8 cellular contexts compared by ENCODE assay signal in the genomic region with DNA sequence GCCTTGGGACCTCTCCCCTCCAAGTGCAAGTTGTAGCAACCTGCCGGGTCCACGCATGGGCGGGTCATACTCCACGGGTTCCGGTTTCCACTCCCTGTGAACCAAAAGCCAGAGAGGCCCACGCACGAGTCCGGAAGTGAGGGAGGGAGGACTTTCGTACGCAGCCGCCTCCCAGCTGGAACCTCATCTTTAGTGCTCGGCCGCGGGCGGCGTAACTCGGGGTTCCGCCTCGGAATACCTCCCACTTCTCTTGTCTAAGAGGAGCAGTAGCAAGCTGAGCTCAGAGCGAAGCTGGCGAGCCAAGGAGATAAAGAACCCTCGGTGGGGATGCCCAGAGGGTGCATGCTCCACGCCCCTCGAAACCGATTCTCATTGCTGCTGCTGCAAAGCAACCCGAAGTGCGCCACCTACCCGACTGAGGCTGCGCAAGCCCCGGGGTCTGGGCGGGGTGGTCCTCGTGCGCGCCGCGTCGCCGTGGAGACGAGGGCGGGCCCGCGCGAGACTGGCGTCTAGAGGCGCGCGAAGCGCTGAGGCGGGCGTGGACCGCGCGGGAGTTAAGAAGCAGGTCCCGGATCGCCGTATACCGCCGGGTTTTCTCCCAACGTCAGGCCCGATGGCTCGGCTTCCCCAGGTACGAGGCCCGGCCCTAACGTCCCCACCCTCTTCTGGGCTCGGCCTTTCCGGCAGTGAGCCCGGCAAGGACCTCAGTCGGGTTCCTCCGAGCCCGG. TPM values are rescaled to one million over a fixed set of nuclear protein-coding genes. Genes with fewer than 3 reads are reported as not detected.
DNase-seq lines count a peak whose midpoint lies in the region; ATAC-seq, FAIRE-seq and TF ChIP-seq lines count a peak whose summit lies in the region.

A gene with protein sequence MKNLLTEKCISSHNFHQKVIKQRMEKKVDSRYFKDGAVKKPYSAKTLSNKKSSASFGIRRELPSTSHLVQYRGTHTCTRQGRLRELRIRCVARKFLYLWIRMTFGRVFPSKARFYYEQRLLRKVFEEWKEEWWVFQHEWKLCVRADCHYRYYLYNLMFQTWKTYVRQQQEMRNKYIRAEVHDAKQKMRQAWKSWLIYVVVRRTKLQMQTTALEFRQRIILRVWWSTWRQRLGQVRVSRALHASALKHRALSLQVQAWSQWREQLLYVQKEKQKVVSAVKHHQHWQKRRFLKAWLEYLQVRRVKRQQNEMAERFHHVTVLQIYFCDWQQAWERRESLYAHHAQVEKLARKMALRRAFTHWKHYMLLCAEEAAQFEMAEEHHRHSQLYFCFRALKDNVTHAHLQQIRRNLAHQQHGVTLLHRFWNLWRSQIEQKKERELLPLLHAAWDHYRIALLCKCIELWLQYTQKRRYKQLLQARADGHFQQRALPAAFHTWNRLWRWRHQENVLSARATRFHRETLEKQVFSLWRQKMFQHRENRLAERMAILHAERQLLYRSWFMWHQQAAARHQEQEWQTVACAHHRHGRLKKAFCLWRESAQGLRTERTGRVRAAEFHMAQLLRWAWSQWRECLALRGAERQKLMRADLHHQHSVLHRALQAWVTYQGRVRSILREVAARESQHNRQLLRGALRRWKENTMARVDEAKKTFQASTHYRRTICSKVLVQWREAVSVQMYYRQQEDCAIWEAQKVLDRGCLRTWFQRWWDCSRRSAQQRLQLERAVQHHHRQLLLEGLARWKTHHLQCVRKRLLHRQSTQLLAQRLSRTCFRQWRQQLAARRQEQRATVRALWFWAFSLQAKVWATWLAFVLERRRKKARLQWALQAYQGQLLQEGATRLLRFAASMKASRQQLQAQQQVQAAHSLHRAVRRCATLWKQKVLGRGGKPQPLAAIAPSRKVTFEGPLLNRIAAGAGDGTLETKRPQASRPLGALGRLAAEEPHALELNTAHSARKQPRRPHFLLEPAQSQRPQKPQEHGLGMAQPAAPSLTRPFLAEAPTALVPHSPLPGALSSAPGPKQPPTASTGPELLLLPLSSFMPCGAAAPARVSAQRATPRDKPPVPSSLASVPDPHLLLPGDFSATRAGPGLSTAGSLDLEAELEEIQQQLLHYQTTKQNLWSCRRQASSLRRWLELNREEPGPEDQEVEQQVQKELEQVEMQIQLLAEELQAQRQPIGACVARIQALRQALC (plus strand): TSS at position 530 of the 728 bp plus-strand sequence. CDS start 11,749 bp downstream, outside the sequence.

- DNase-seq in AG04449 (ENCODE audit: low read depth, low spot score) = no peak
- DNase-seq in NCI-H2227 (lab: John Stamatoyannopoulos, UW; ENCODE audit: unreplicated experiment) = peak; percentile 93
- peak; percentile 71 for DNase-seq in bronchial epithelial cell (ENCODE audit: low read depth)
- peak; percentile 87 for DNase-seq in iPS-NIHi7 (ENCODE audit: extremely low spot score)
- DNase-seq in smooth muscle cell of the brain vasculature (ENCODE audit: low read depth, low spot score) = peak; percentile 61

- H3K36me3 ChIP-seq in bronchial epithelial cell (ENCODE audit: control insufficient read depth, insufficient read depth, low read length) = no peaks in the 10 kb centered on the region

- no peak for FAIRE-seq in bronchial epithelial cell (lab: Jason Lieb, UNC)

- CTCF ChIA-PET in AG04449 (lab: Yijun Ruan, JAX) = interaction anchor here (0.7 to 1.0 kb wide), 2 partner anchors 11 to 18 kb away, joined by 3 to 5 read pairs; no protein-coding TSS in a partner anchor

- ATAC-seq in GM18870 (IDR thresholded peaks at IDR 0.05; ENCODE audit: unreplicated experiment) (peak; percentile 69), HG03135 (IDR thresholded peaks at IDR 0.05; ENCODE audit: unreplicated experiment) (peak; percentile 74)

- H3K27me3 ChIP-seq in bronchial epithelial cell (ENCODE audit: control insufficient read depth, insufficient read depth, low read length) = no peaks in the 10 kb centered on the region

- peak within 1 kb of the TSS; percentile 95 for H3K4me3 ChIP-seq in AG04449 (ENCODE audit: low read depth, low read length)
- H3K4me3 ChIP-seq in WI38 (ENCODE audit: low read depth, low read length) = peak within 1 kb of the TSS; percentile 77
- H3K4me3 ChIP-seq in bronchial epithelial cell (ENCODE audit: low read depth, low read length) = peak within 1 kb of the TSS; percentile 90

- TF ChIP-seq CTCF in AG04449 (IDR thresholded peaks at IDR 0.05; ENCODE audit: insufficient read depth, low read length, missing control alignments) (peak; percentile 45), WI38 (IDR thresholded peaks at IDR 0.05; ENCODE audit: low read depth, low read length) (peak; percentile 16; the same call in 1 of the 2 replicates), bronchial epithelial cell (IDR thresholded peaks at IDR 0.05; ENCODE audit: insufficient read depth, low read length, severe bottlenecking) (peak; percentile 38)

- POLR2A ChIA-PET in AG04449 (lab: Yijun Ruan, JAX) = no interaction called here

RNA-seq across cellular contexts. Expression of the gene that starts here (rescaled TPM):
- total RNA-seq in bronchial epithelial cell = 9.0 and 14.5 TPM in 2 replicates
